ENCODE assay signal across 23 cellular contexts in genomic region chr2:225196579-225196978, GRCh38.
"Had no signal": no experiment of that assay in that cellular context is flagged by ENCODE, and none has a peak within 500 bp of the region (broad histone marks: within the 10 kb centered on the region; RNA-seq: fewer than 3 reads in every experiment).

No MANE protein-coding gene starts in this region.

- DNase-seq: activated CD4-positive, alpha-beta T cell treated with anti-CD3 and anti-CD28 coated beads for 48 hours; activated CD4-positive, alpha-beta T cell treated with anti-CD3 and anti-CD28 coated beads, Interleukin-2, amount 50 U/mL, for 4 hours; activated CD4-positive, CD25-positive, alpha-beta regulatory T cell treated with anti-CD3 and anti-CD28 coated beads, Interleukin-2, amount 50 U/mL, for 72 hours; activated CD8-positive, alpha-beta memory T cell treated with anti-CD3 and anti-CD28 coated beads, Interleukin-2, amount 50 U/mL, for 48 hours; activated CD8-positive, alpha-beta T cell treated with anti-CD3 and anti-CD28 coated beads, Interleukin-2, amount 10 ng/mL, durations not matched to agents 7 days and 5 days; activated naive CD8-positive, alpha-beta T cell treated with anti-CD3 and anti-CD28 coated beads, Interleukin-2, amount 50 U/mL, for 24 hours; activated T-cell treated with anti-CD3 and anti-CD28 coated beads, Interleukin-2, amount 50 U/mL, for 1 hour; amniotic stem cell; brain microvascular endothelial cell; central memory CD4-positive, alpha-beta T cell; Karpas-422; MM.1S; NCI-H1105; NCI-H1436; NCI-H1694 treated with DMSO at 0.1 percent for 48 hours; NCI-H2029 treated with DMSO at 0.1 percent for 48 hours; NCI-H524; PC-9; SHP77 treated with DMSO at 0.1 percent for 48 hours; T-helper 9 cell had no signal

- H3K36me3 ChIP-seq: brain microvascular endothelial cell had no signal

- FAIRE-seq: astrocyte had no signal

- H3K27me3 ChIP-seq: brain microvascular endothelial cell had no signal

- H3K27ac ChIP-seq: brain microvascular endothelial cell, PC-9 had no signal

- H3K4me3 ChIP-seq: PC-9 had no signal

- H2AFZ ChIP-seq: PC-9 had no signal

- ATAC-seq: activated CD8-positive, alpha-beta T cell treated with anti-CD3 and anti-CD28 coated beads, Interleukin-2, amount 10 ng/mL, durations not matched to agents 7 days and 5 days; activated naive CD4-positive, alpha-beta T cell treated with anti-CD3 and anti-CD28 coated beads, Interleukin-2, amount 50 U/mL, for 72 hours; activated naive CD8-positive, alpha-beta T cell treated with anti-CD3 and anti-CD28 coated beads, Interleukin-2, amount 50 U/mL, for 24 hours; WTC11 had no signal

- H3K4me2 ChIP-seq: PC-9 had no signal
